24 cellular contexts compared by ENCODE assay signal in genomic region chr3:15452156-15452555, GRCh38.
"Had no signal": no experiment of that assay in that cellular context is flagged by ENCODE, and none has a peak within 500 bp of the region (broad histone marks: within the 10 kb centered on the region; RNA-seq: fewer than 3 reads in every experiment).

No MANE protein-coding gene starts in this region.

- FAIRE-seq: colon, endometrium, islet of Langerhans, keratinocyte had no signal

- H3K27me3 ChIP-seq: esophagus squamous epithelium, gastrocnemius medialis, heart right ventricle, left lung had no signal

- ATAC-seq: effector memory CD8-positive, alpha-beta T cell; esophagus mucosa; heart right ventricle; left cardiac atrium; left lung; left ventricle myocardium superior; lower lobe of right lung; mucosa of descending colon had no signal

- H3K4me3 ChIP-seq: coronary artery, esophagus squamous epithelium, gastrocnemius medialis, heart right ventricle, left lung, lower lobe of right lung, mucosa of descending colon had no signal

- H3K27ac ChIP-seq: coronary artery, epithelial cell of prostate, esophagus squamous epithelium, heart right ventricle, left lung, lower lobe of right lung had no signal

- DNase-seq: effector CD8-positive, alpha-beta T cell; effector memory CD8-positive, alpha-beta T cell; erythroblast; esophagus squamous epithelium; foreskin fibroblast; foreskin melanocyte; gastrocnemius medialis; glutamatergic neuron; head of caudate nucleus; heart right ventricle; hippocampal formation; left cardiac atrium; left lung; left ventricle myocardium superior; lower lobe of right lung; mesenchymal stem cell; mucosa of descending colon had no signal

- H3K36me3 ChIP-seq: left lung, lower lobe of right lung had no signal

- H3K9me3 ChIP-seq: esophagus squamous epithelium, gastrocnemius medialis, heart right ventricle, left lung, lower lobe of right lung, mucosa of descending colon had no signal

- H3K4me1 ChIP-seq: esophagus squamous epithelium, heart right ventricle, left lung, lower lobe of right lung had no signal
